ENCODE assay signal across 8 cellular contexts in the genomic region with DNA sequence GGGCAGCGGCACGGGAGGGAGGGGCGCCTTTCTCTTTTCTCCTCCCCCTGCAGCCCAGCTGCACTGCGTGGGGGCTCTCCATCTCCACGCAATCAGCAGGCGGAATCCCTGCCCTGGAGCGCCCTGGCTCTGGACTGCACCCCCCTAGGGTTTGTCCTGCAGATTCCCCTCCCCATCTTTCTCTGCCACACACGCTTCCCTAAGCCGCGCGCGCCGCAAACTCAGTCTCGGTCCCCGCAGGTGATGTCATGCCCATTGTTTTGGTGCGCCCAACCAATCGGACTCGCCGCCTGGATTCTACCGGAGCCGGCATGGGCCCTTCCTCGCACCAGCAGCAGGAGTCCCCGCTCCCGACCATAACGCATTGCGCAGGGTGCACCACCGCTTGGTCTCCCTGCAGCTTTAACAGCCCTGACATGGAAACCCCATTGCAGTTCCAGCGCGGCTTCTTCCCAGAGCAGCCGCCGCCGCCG. TPM values are rescaled to one million over a fixed set of nuclear protein-coding genes. Genes with fewer than 3 reads are reported as not detected.
DNase-seq lines count a peak whose midpoint lies in the region; TF ChIP-seq lines count a peak whose summit lies in the region.

Gene KCNN2 (plus strand): TSS at position 347 of the 473 bp plus-strand sequence. CDS start 70 bp downstream, at position 417.

- H3K27ac ChIP-seq in parathyroid adenoma = peak within 1 kb of the TSS; percentile 64

- peaks cover 6% of the 10 kb centered on the region for H3K4me1 ChIP-seq in parathyroid adenoma

- no peaks in the 10 kb centered on the region for H3K27me3 ChIP-seq in parathyroid adenoma (ENCODE audit: control insufficient read depth, insufficient read depth, low read length)

- H3K4me3 Mint-ChIP-seq in activated T-helper 2 cell treated with anti-CD3 and anti-CD28 coated beads, Interferon-gamma antibody, Interleukin-2, Interleukin-4, amounts not matched to agents 10 μg/mL and 5 μg/mL and 100 μg/mL, durations not matched to agents 14 hours and 24 hours and 36 hours (ENCODE audit: low read depth) = peak within 1 kb of the TSS; percentile 47

- H3K9me3 ChIP-seq in parathyroid adenoma (ENCODE audit: control insufficient read depth, low read length) = no peaks in the 10 kb centered on the region

- H2AFZ ChIP-seq in parathyroid adenoma = peak within 1 kb of the TSS; percentile 94

- no peaks in the 10 kb centered on the region for H3K36me3 ChIP-seq in parathyroid adenoma (ENCODE audit: control insufficient read depth, insufficient read depth, low read length)

- DNase-seq in HFF-Myc (ENCODE audit: extremely low read depth, low read depth) = peak; percentile 76
- DNase-seq in NCI-H2081 (lab: John Stamatoyannopoulos, UW) = peak; percentile 84 to 89
- DNase-seq in activated T-helper 2 cell treated with anti-CD3 and anti-CD28 coated beads, Interferon-gamma antibody, Interleukin-2, Interleukin-4, amounts not matched to agents 10 μg/mL and 5 μg/mL and 100 μg/mL, durations not matched to agents 14 hours and 24 hours and 36 hours (ENCODE audit: low spot score) = peak; percentile 12
- DNase-seq in cardiac septum (ENCODE audit: low spot score) = peak; percentile 91
- no peak for DNase-seq in GM19240 (ENCODE audit: insufficient read length, low spot score)
- DNase-seq in CD1c-positive myeloid dendritic cell (ENCODE audit: extremely low spot score) = no peak

- peaks cover 48% of the 10 kb centered on the region for H3K27me3 Mint-ChIP-seq in activated T-helper 2 cell treated with anti-CD3 and anti-CD28 coated beads, Interferon-gamma antibody, Interleukin-2, Interleukin-4, amounts not matched to agents 10 μg/mL and 5 μg/mL and 100 μg/mL, durations not matched to agents 14 hours and 24 hours and 36 hours (ENCODE audit: low read depth)

- H3K9ac ChIP-seq in parathyroid adenoma = no peak within 1 kb of the TSS

- H3K27ac Mint-ChIP-seq in activated T-helper 2 cell treated with anti-CD3 and anti-CD28 coated beads, Interferon-gamma antibody, Interleukin-2, Interleukin-4, amounts not matched to agents 10 μg/mL and 5 μg/mL and 100 μg/mL, durations not matched to agents 14 hours and 24 hours and 36 hours = no peak within 1 kb of the TSS

- no peaks in the 10 kb centered on the region for H3K36me3 Mint-ChIP-seq in activated T-helper 2 cell treated with anti-CD3 and anti-CD28 coated beads, Interferon-gamma antibody, Interleukin-2, Interleukin-4, amounts not matched to agents 10 μg/mL and 5 μg/mL and 100 μg/mL, durations not matched to agents 14 hours and 24 hours and 36 hours (ENCODE audit: low read depth)

- H3K4me2 ChIP-seq in parathyroid adenoma (ENCODE audit: low read length) = peak within 1 kb of the TSS; percentile 85

- intact Hi-C loops in activated T-helper 2 cell treated with anti-CD3 and anti-CD28 coated beads, Interferon-gamma antibody, Interleukin-2, Interleukin-4, amounts not matched to agents 10 μg/mL and 5 μg/mL and 100 μg/mL, durations not matched to agents 14 hours and 24 hours and 36 hours (cut with micrococcal nuclease) = no loop called here
- intact Hi-C loops in cardiac septum (cut with DNase I) = loop anchor here (5.0 kb wide), 1 partner anchor 86 kb away; no protein-coding TSS in a partner anchor

- H3K4me3 ChIP-seq in GM12875 (ENCODE audit: low read depth, low read length) = peak within 1 kb of the TSS; percentile 71
- H3K4me3 ChIP-seq in HFF-Myc (replicated peaks; ENCODE audit: low read depth, low read length) = peak within 1 kb of the TSS; percentile 71
- H3K4me3 ChIP-seq in parathyroid adenoma (ENCODE audit: low read depth, low read length) = peak within 1 kb of the TSS; percentile 56

- H3K79me2 ChIP-seq in parathyroid adenoma = no peaks in the 10 kb centered on the region

- no peaks in the 10 kb centered on the region for H3K9me3 Mint-ChIP-seq in activated T-helper 2 cell treated with anti-CD3 and anti-CD28 coated beads, Interferon-gamma antibody, Interleukin-2, Interleukin-4, amounts not matched to agents 10 μg/mL and 5 μg/mL and 100 μg/mL, durations not matched to agents 14 hours and 24 hours and 36 hours

- peaks cover 4% of the 10 kb centered on the region for H3K4me1 Mint-ChIP-seq in activated T-helper 2 cell treated with anti-CD3 and anti-CD28 coated beads, Interferon-gamma antibody, Interleukin-2, Interleukin-4, amounts not matched to agents 10 μg/mL and 5 μg/mL and 100 μg/mL, durations not matched to agents 14 hours and 24 hours and 36 hours (ENCODE audit: low read depth)

- TF ChIP-seq CTCF in GM12875 (IDR thresholded peaks at IDR 0.05; ENCODE audit: borderline replicate concordance, insufficient read depth, low read depth, low read length) (no peak), HFF-Myc (IDR thresholded peaks at IDR 0.05; ENCODE audit: low read depth, low read length, missing control alignments) (no peak), parathyroid adenoma (IDR thresholded peaks at IDR 0.05) (no peak)

RNA-seq across cellular contexts. Expression of gene KCNN2, which starts in this region (rescaled TPM):
- total RNA-seq in activated T-helper 2 cell treated with anti-CD3 and anti-CD28 coated beads, Interferon-gamma antibody, Interleukin-2, Interleukin-4, amounts not matched to agents 10 μg/mL and 5 μg/mL and 100 μg/mL, durations not matched to agents 14 hours and 24 hours and 36 hours = not detected in 2 replicates
- total RNA-seq in cardiac septum = 2.6 TPM

Comparison
In these comparisons a context has a peak if more than half of its experiments do, and no peak if none do; other contexts are left out.
1. Peak in DNase-seq in activated T-helper 2 cell treated with anti-CD3 and anti-CD28 coated beads, Interferon-gamma antibody, Interleukin-2, Interleukin-4, amounts not matched to agents 10 μg/mL and 5 μg/mL and 100 μg/mL, durations not matched to agents 14 hours and 24 hours and 36 hours; RNA of the gene not detected or under 1 TPM.
2. DNase-seq: peak in HFF-Myc (single experiment), NCI-H2081 (2 of 2) and cardiac septum (single experiment); none in GM19240 (single experiment) and CD1c-positive myeloid dendritic cell (single experiment).
3. Peak in every context shown above with its lines, with median percentiles within 50 percentile points of each other: H3K4me3 ChIP-seq.